ENCODE assay signal across 1 cellular context in the genomic region with DNA sequence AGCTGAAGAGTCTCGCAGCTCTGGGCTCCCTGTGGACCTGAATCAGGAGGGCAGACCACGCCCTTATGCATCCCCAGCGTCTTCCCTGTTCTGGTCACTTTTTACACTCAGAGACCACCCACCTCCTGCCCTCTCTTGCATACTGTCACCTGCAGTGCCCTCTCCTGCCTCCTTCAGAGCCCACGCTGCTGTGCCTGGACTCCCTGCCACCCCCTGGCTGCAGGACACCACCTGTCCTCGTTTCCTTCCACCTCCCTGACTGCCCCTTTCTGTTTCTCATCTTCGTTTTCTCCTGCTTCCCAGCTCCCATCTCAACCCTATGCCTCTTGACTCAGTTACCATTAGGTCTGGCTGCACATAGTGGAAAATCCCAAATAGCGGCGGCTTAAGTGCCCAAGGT.
TF ChIP-seq lines count a peak whose summit lies in the region.

No MANE protein-coding gene starts in this region.

TF ChIP-seq in WTC11, 78 proteins besides CTCF, POLR2A, EP300 and RAD21:
- no peak for TF ChIP-seq RORB (CRISPR knock-in tag; IDR thresholded peaks at IDR 0.05)
- TF ChIP-seq PRRX2 (CRISPR knock-in tag; IDR thresholded peaks at IDR 0.05) = no peak
- TF ChIP-seq NFYB (CRISPR knock-in tag; conservative IDR thresholded peaks at IDR 0.05; ENCODE audit: low read depth) = no peak
- no peak for TF ChIP-seq FOXJ3 (CRISPR knock-in tag; IDR thresholded peaks at IDR 0.05; ENCODE audit: borderline replicate concordance)
- no peak for TF ChIP-seq ZNF121 (CRISPR knock-in tag; IDR thresholded peaks at IDR 0.05)
- no peak for TF ChIP-seq SMAD4 (CRISPR knock-in tag; IDR thresholded peaks at IDR 0.05)
TF ChIP-seq in WTC11: peak in this region for 0.
